12 cellular contexts compared by ENCODE assay signal in the genomic region with DNA sequence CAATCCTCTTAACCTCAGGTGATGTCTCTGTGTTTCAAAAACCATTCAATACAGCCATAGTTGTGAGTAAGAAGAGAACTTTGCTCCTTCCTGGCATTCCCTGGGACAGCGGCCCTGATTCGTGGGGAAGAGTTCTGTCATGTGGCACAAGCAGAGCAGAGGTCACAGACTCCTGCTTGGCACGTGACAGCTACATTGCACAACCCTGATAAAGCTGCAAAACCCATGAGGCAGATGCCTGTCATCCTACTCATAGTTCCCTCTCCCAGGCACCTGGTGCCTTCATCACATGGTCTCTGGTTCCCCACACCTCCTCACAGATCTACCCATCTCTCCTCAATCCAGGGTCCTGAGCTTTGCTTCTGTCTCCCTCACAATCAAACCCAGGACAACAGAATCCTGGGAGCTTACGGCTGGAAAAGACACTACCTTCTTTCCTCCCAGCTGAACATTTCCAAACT.
DNase-seq lines count a peak whose midpoint lies in the region; ATAC-seq, FAIRE-seq and TF ChIP-seq lines count a peak whose summit lies in the region.
"Had no signal": no experiment of that assay in that cellular context is flagged by ENCODE, and none has a peak within 500 bp of the region (broad histone marks: within the 10 kb centered on the region; RNA-seq: fewer than 3 reads in every experiment).

No MANE protein-coding gene starts in this region.

- no peaks in the 10 kb centered on the region for H3K79me2 ChIP-seq in HCT116 (ENCODE audit: insufficient read depth, low read length)

- no peak for FAIRE-seq in kidney (lab: Jason Lieb, UNC)
- no peak for FAIRE-seq in small intestine (lab: Jason Lieb, UNC)

- H2AFZ ChIP-seq in HCT116 (ENCODE audit: low read depth, low read length, poor library complexity, severe bottlenecking) = no peak overlapping the region

- no peak for TF ChIP-seq RAD21 in HCT116 (IDR thresholded peaks at IDR 0.05; ENCODE audit: low read depth)

- peaks cover 61% of the 10 kb centered on the region for H3K4me1 Mint-ChIP-seq in glutamatergic neuron (ENCODE audit: low read depth, unreplicated experiment)
- H3K4me1 Mint-ChIP-seq in CD4-positive, alpha-beta T cell (ENCODE audit: low read depth) = no peaks in the 10 kb centered on the region

- H3K9me3 ChIP-seq in HCT116 (ENCODE audit: control insufficient read depth in 1 of 2, insufficient read depth in 1 of 2, low read depth in 1 of 2, low read length in 2 of 2) (no peaks in the 10 kb centered on the region), kidney (ENCODE audit: control insufficient read depth in 1 of 2, low read length in 2 of 2) (no peaks in the 10 kb centered on the region), small intestine (ENCODE audit: control insufficient read depth, low read depth) (no peaks in the 10 kb centered on the region)
- H3K9me3 ChIP-seq in CD4-positive, alpha-beta T cell (ENCODE audit: control insufficient read depth, low read length) = no peaks in the 10 kb centered on the region

- peaks cover 9% of the 10 kb centered on the region for H3K9me3 Mint-ChIP-seq in glutamatergic neuron (ENCODE audit: unreplicated experiment)
- H3K9me3 Mint-ChIP-seq in CD4-positive, alpha-beta T cell = no peaks in the 10 kb centered on the region

- RAD21 ChIA-PET in HCT116 (lab: Charles Lee; ENCODE audit: low non-redundant PET in 1 of 2, low total read pairs in 2 of 2, uncharacterized antibody in 2 of 2, unreplicated experiment in 2 of 2) = no interaction called here

- no peaks in the 10 kb centered on the region for H3K36me3 Mint-ChIP-seq in glutamatergic neuron (ENCODE audit: unreplicated experiment)
- H3K36me3 Mint-ChIP-seq in CD4-positive, alpha-beta T cell (ENCODE audit: low read depth) = no peaks in the 10 kb centered on the region

- H3K36me3 ChIP-seq in HCT116 (ENCODE audit: control insufficient read depth in 1 of 2, insufficient read depth in 2 of 2, low read length in 2 of 2) = no peaks in the 10 kb centered on the region
- H3K36me3 ChIP-seq in kidney (ENCODE audit: control insufficient read depth in 1 of 2, insufficient read depth in 2 of 2, low read length in 2 of 2) = peaks cover 33 to 62% of the 10 kb centered on the region in 2 donors
- peaks cover 0 to 5% of the 10 kb centered on the region in 2 donors for H3K36me3 ChIP-seq in small intestine (ENCODE audit: control insufficient read depth in 2 of 2, insufficient read depth in 2 of 2, low read length in 2 of 2)

- TF ChIP-seq CTCF in HCT116 (IDR thresholded peaks at IDR 0.05 in 2 of 3, conservative IDR thresholded peaks at IDR 0.05 in 1 of 3; ENCODE audit: borderline replicate concordance in 1 of 3, insufficient read depth in 1 of 3, low read depth in 2 of 3, low read length in 2 of 3) (no peak), cardiac fibroblast (IDR thresholded peaks at IDR 0.05; ENCODE audit: low read depth, low read length) (no peak), kidney (IDR thresholded peaks at IDR 0.05; ENCODE audit: borderline replicate concordance, extremely low read depth, insufficient read depth) (no peak), glutamatergic neuron (IDR thresholded peaks at IDR 0.05; ENCODE audit: partially characterized antibody, unreplicated experiment) (no peak)
- TF ChIP-seq CTCF in CD4-positive, alpha-beta T cell (IDR thresholded peaks at IDR 0.05) = no peak

- peaks cover 0 to 8% of the 10 kb centered on the region in 2 experiments; a peak in 2 of 4 replicates for H3K4me1 ChIP-seq in HCT116 (ENCODE audit: control insufficient read depth in 1 of 2, insufficient read depth in 2 of 2, low read length in 2 of 2)
- peaks cover 52 to 60% of the 10 kb centered on the region in 2 donors for H3K4me1 ChIP-seq in kidney (ENCODE audit: control insufficient read depth in 1 of 2, insufficient read depth in 1 of 2, low read depth in 1 of 2, low read length in 2 of 2)
- H3K4me1 ChIP-seq in small intestine (ENCODE audit: control insufficient read depth in 2 of 2, insufficient read depth in 1 of 2, low read depth in 1 of 2, low read length in 1 of 2) = peaks cover 14 to 19% of the 10 kb centered on the region in 2 donors

- peak; percentile 57 for ATAC-seq in HCT116
- no peak for ATAC-seq in CD4-positive, alpha-beta T cell (ENCODE audit: poor library complexity)
- ATAC-seq: effector memory CD8-positive, alpha-beta T cell had no signal

- no peak for TF ChIP-seq POLR2A in HCT116 (IDR thresholded peaks at IDR 0.05; ENCODE audit: borderline replicate concordance, extremely low read depth, insufficient read depth, insufficient read length)

- intact Hi-C loops in HCT116 (cut with micrococcal nuclease) = no loop called here
- intact Hi-C loops in kidney (cut with DNase I) = no loop called here
- intact Hi-C loops in CD4-positive, alpha-beta T cell (cut with DNase I, micrococcal nuclease) = no loop called here

- POLR2A ChIA-PET in HCT116 (lab: Charles Lee) = no interaction called here
- POLR2A ChIA-PET in CD4-positive, alpha-beta T cell (lab: Charles Lee) = no interaction called here

- no peak overlapping the region for H3K27ac Mint-ChIP-seq in glutamatergic neuron (ENCODE audit: unreplicated experiment)
- H3K27ac Mint-ChIP-seq in CD4-positive, alpha-beta T cell = no peak overlapping the region
- H3K27ac Mint-ChIP-seq: effector memory CD8-positive, alpha-beta T cell; IgD-negative memory B cell had no signal

- 12 to 50% (median 16%) methylated on average over 4 of the region's 4 CpGs for WGBS in small intestine, 3 donors

- CTCF ChIA-PET in HCT116 (lab: Charles Lee) = no interaction called here
- CTCF ChIA-PET in CD4-positive, alpha-beta T cell (lab: Charles Lee) = no interaction called here

- 0 out of 2 replicates have a peak overlapping the region, but pooled peaks have one; percentile 4 for H3K4me2 ChIP-seq in HCT116 (ENCODE audit: low read length)

- no peak overlapping the region for H3K27ac ChIP-seq in HCT116 (ENCODE audit: low read depth, low read length)
- H3K27ac ChIP-seq in kidney (ENCODE audit: low read depth in 2 of 2, low read length in 2 of 2) = peak overlapping the region; percentile 65 to 80
- H3K27ac ChIP-seq in small intestine (ENCODE audit: low read depth in 1 of 2, low read length in 1 of 2) = peak overlapping the region; percentile 68 to 87
- no peak overlapping the region for H3K27ac ChIP-seq in CD4-positive, alpha-beta T cell (ENCODE audit: low read depth, low read length)

- H3K9me2 ChIP-seq in HCT116 (ENCODE audit: insufficient read depth) = no peaks in the 10 kb centered on the region

- DNase-seq in HCT116 (ENCODE audit: low read depth, low spot score) (no peak), cardiac fibroblast (ENCODE audit: low read depth in 2 of 2) (peak; percentile 47 to 64), kidney (no peak), small intestine (peak; percentile 99), cerebellar nuclear complex (lab: John Stamatoyannopoulos, UW) (no peak), OCI-M1 (lab: John Stamatoyannopoulos, UW) (no peak), glutamatergic neuron (no peak)
- no peak for DNase-seq in CD4-positive, alpha-beta T cell
- DNase-seq: activated effector memory CD4-positive, alpha-beta T cell treated with Interleukin-2 at 50 U/mL for 16 hours; DMS79; effector memory CD8-positive, alpha-beta T cell had no signal

- H3K27me3 Mint-ChIP-seq in glutamatergic neuron (ENCODE audit: unreplicated experiment) = peaks cover 7% of the 10 kb centered on the region
- H3K27me3 Mint-ChIP-seq in CD4-positive, alpha-beta T cell = no peaks in the 10 kb centered on the region
- H3K27me3 Mint-ChIP-seq: IgD-negative memory B cell had no signal

- H3K9ac ChIP-seq in HCT116 (ENCODE audit: low read length) (no peak overlapping the region), kidney (ENCODE audit: low read length in 2 of 2) (peak overlapping the region in 1 of 2 donors; percentile 4)

- no peak overlapping the region for H3K4me3 Mint-ChIP-seq in glutamatergic neuron (ENCODE audit: unreplicated experiment)
- H3K4me3 Mint-ChIP-seq in CD4-positive, alpha-beta T cell = no peak overlapping the region
- H3K4me3 Mint-ChIP-seq: effector memory CD8-positive, alpha-beta T cell; IgD-negative memory B cell had no signal

- BruUV-seq in HCT116 (replicated peaks; lab: Mats Ljungman, UMichigan) = no TSS peak

- no peaks in the 10 kb centered on the region for H3K27me3 ChIP-seq in HCT116 (ENCODE audit: insufficient read depth, low read length)
- no peaks in the 10 kb centered on the region for H3K27me3 ChIP-seq in small intestine (ENCODE audit: control insufficient read depth in 2 of 2, insufficient read depth in 2 of 2, low read length in 2 of 2)
- no peaks in the 10 kb centered on the region for H3K27me3 ChIP-seq in CD4-positive, alpha-beta T cell (ENCODE audit: control insufficient read depth, insufficient read depth, low read length)

- no peaks in the 10 kb centered on the region for H4K20me1 ChIP-seq in HCT116 (ENCODE audit: insufficient read depth)

- H3K4me3 ChIP-seq in HCT116 (replicated peaks in 1 of 2; ENCODE audit: low read depth in 1 of 2, low read length in 2 of 2) = no peak overlapping the region
- no peak overlapping the region for H3K4me3 ChIP-seq in cardiac fibroblast (replicated peaks in 1 of 2; ENCODE audit: low read depth in 2 of 2, low read length in 2 of 2)
- no peak overlapping the region for H3K4me3 ChIP-seq in kidney (ENCODE audit: low read length in 2 of 2)
- no peak overlapping the region for H3K4me3 ChIP-seq in small intestine (ENCODE audit: low read depth in 1 of 2, low read length in 2 of 2)

TF ChIP-seq in HCT116, 20 proteins besides CTCF, POLR2A, EP300 and RAD21 (continues in another document):
- TF ChIP-seq SIN3A (IDR thresholded peaks at IDR 0.05; ENCODE audit: low read depth) (no peak), ATF3 (IDR thresholded peaks at IDR 0.05) (no peak), CEBPB (IDR thresholded peaks at IDR 0.05; ENCODE audit: low read depth) (peak; percentile 89), EZH2phosphoT487 (IDR thresholded peaks at IDR 0.05; ENCODE audit: borderline replicate concordance) (no peak), YY1 (IDR thresholded peaks at IDR 0.05; ENCODE audit: extremely low read depth, insufficient replicate concordance, low read depth, low read length) (no peak)
- TF ChIP-seq, protein P1, sequence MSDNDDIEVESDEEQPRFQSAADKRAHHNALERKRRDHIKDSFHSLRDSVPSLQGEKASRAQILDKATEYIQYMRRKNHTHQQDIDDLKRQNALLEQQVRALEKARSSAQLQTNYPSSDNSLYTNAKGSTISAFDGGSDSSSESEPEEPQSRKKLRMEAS (IDR thresholded peaks at IDR 0.05) = 0 out of 2 replicates have a peak, but pooled peaks have one; percentile 40

Comparison
In these comparisons a context has a peak if more than half of its experiments do, and no peak if none do; other contexts are left out.
1. DNase-seq: peak in cardiac fibroblast (2 of 2) and small intestine (single experiment); none in HCT116 (single experiment), kidney (single experiment), cerebellar nuclear complex (0 of 2), OCI-M1 (single experiment), glutamatergic neuron (single experiment) and CD4-positive, alpha-beta T cell (0 of 10).
2. H3K27ac ChIP-seq: peak in kidney (2 of 2) and small intestine (2 of 2); none in HCT116 (single experiment) and CD4-positive, alpha-beta T cell (single experiment).